15 cellular contexts compared by ENCODE assay signal in genomic region chr6:160236235-160236872, GRCh38. TPM values are rescaled to one million over a fixed set of nuclear protein-coding genes. Genes with fewer than 3 reads are reported as not detected.
"Had no signal": no experiment of that assay in that cellular context is flagged by ENCODE, and none has a peak within 500 bp of the region (broad histone marks: within the 10 kb centered on the region; RNA-seq: fewer than 3 reads in every experiment).

No MANE protein-coding gene starts in this region.

RNA-seq across cellular contexts. Expression of gene SLC22A2, which starts 22.3 kb away (rescaled TPM):
- total RNA-seq: epithelial cell of proximal tubule; gastrocnemius medialis; glomerular endothelial cell; left lobe of liver; liver; lung; naive thymus-derived CD4-positive, alpha-beta T cell; osteocyte; prostate gland; right atrium auricular region; sciatic nerve; skeletal muscle tissue; spleen; transverse colon; upper lobe of right lung had no signal
- polyA plus RNA-seq: liver; lung; naive thymus-derived CD4-positive, alpha-beta T cell; spleen had no signal
